Comparison of ENCODE assay signal across 8 cellular contexts in genomic region chr11:76444065-76444383, GRCh38. TPM values are rescaled to one million over a fixed set of nuclear protein-coding genes. Genes with fewer than 3 reads are reported as not detected.
DNase-seq lines count a peak whose midpoint lies in the region; ATAC-seq and TF ChIP-seq lines count a peak whose summit lies in the region.

No MANE protein-coding gene starts in this region.

- H3K4me3 ChIP-seq in SU-DHL-6 (ENCODE audit: insufficient read depth, low read length, poor library complexity, severe bottlenecking), result peak overlapping the region; percentile 91
- H3K4me3 ChIP-seq in fibroblast of pulmonary artery (replicated peaks; ENCODE audit: low read depth, low read length), result peak overlapping the region; percentile 97
- peak overlapping the region; percentile 83 to 99 (median 96) for H3K4me3 ChIP-seq in sigmoid colon

- TF ChIP-seq EP300 in sigmoid colon (IDR thresholded peaks at IDR 0.05), result no peak

- H3K9ac ChIP-seq in SU-DHL-6 (ENCODE audit: low read length), result peak overlapping the region; percentile 98

- WGBS in sigmoid colon, 2 donors, result 0% methylated on average over 10 of the region's 10 CpGs

- peaks cover 0 to 25% (median 22%) of the 10 kb centered on the region in 4 donors for H3K4me1 ChIP-seq in sigmoid colon

- no peaks in the 10 kb centered on the region; the same call in 1 of the 2 replicates for H3F3A ChIP-seq in SU-DHL-6 (ENCODE audit: insufficient read depth)

- TF ChIP-seq CTCF in SU-DHL-6 (IDR thresholded peaks at IDR 0.05; ENCODE audit: insufficient read depth, low read length, poor library complexity, severe bottlenecking) (no peak), fibroblast of pulmonary artery (IDR thresholded peaks at IDR 0.05; ENCODE audit: low read length, missing control alignments) (no peak), sigmoid colon (IDR thresholded peaks at IDR 0.05) (no peak), GM10248 (IDR thresholded peaks at IDR 0.05; ENCODE audit: control extremely low read depth, extremely low read depth, low read depth, missing control alignments) (no peak)

- no peaks in the 10 kb centered on the region for H3K27me3 ChIP-seq in SU-DHL-6 (ENCODE audit: low read length)
- no peaks in the 10 kb centered on the region for H3K27me3 ChIP-seq in sigmoid colon

- no peaks in the 10 kb centered on the region for H3K9me2 ChIP-seq in SU-DHL-6 (replicated peaks; ENCODE audit: insufficient read depth, low read length)

- no peak for TF ChIP-seq POLR2A in sigmoid colon (IDR thresholded peaks at IDR 0.05)

- peak; percentile 4 for ATAC-seq in GM21515 (IDR thresholded peaks at IDR 0.05; ENCODE audit: unreplicated experiment)
- ATAC-seq in GM21528 (IDR thresholded peaks at IDR 0.05; ENCODE audit: low FRiP score, unreplicated experiment), result no peak

- H2AFZ ChIP-seq in SU-DHL-6 (ENCODE audit: low read depth, low read length, severe bottlenecking), result peak overlapping the region; percentile 66

- peak overlapping the region; percentile 77 for H3K4me2 ChIP-seq in SU-DHL-6 (ENCODE audit: low read depth, low read length, poor library complexity, severe bottlenecking)

- H3K36me3 ChIP-seq in SU-DHL-6 (ENCODE audit: low read length) (peaks cover 12% of the 10 kb centered on the region), sigmoid colon (peaks cover 0 to 22% (median 2%) of the 10 kb centered on the region in 4 donors)

- H3K27ac ChIP-seq in SU-DHL-6 (ENCODE audit: low read depth, low read length) (peak overlapping the region; percentile 80), sigmoid colon (peak overlapping the region; percentile 90 to 98 (median 96))

- intact Hi-C loops in sigmoid colon (cut with DNase I), result loop anchor here (1.0 to 10.0 kb wide), 5 partner anchors 63 to 621 kb away; partner anchors contain the start of genes CAPN5, GVQW3, LRRC32 and THAP12

- H4K20me1 ChIP-seq in SU-DHL-6 (ENCODE audit: low read depth, low read length), result 0 out of 2 replicates have a peak, but pooled peaks cover 8% of the 10 kb centered on the region

- peaks cover 48% of the 10 kb centered on the region for H3K79me2 ChIP-seq in SU-DHL-6 (ENCODE audit: insufficient read depth, low read length)

- POLR2A ChIA-PET in GM10248 (lab: Yijun Ruan, JAX), result no interaction called here

- H3K9me3 ChIP-seq in SU-DHL-6 (ENCODE audit: insufficient read depth, low read length) (no peaks in the 10 kb centered on the region), sigmoid colon (no peaks in the 10 kb centered on the region)

- no peak for DNase-seq in fibroblast of pulmonary artery (ENCODE audit: low read depth)
- DNase-seq in sigmoid colon, result no peak
- no peak for DNase-seq in GM10248 (ENCODE audit: extremely low spot score)
- no peak for DNase-seq in A172 (ENCODE audit: low spot score)
- no peak for DNase-seq in AML-193 (lab: John Stamatoyannopoulos, UW)

- CTCF ChIA-PET in GM10248 (lab: Yijun Ruan, JAX), result no interaction called here

RNA-seq across cellular contexts. Expression of gene EMSY, which starts 0.8 kb away (rescaled TPM):
- total RNA-seq in sigmoid colon, result 10 to 100 TPM; 20.8 to 51.8 (median 31.5) TPM
- polyA plus RNA-seq in sigmoid colon, result 10 to 100 TPM in 2 of 3 donors, 1 to 10 TPM in 1; 7.4 to 10.8 (median 10.3) TPM
- total RNA-seq in A172 (2014; rRNA removed; shearing (Covaris generic)), result 17.9 and 29.2 TPM in 2 replicates
